Comparison of ENCODE assay signal across 1 cellular context in genomic region chr6:154916857-154917256, GRCh38.
TF ChIP-seq lines count a peak whose summit lies in the region.

No MANE protein-coding gene starts in this region.

TF ChIP-seq in GM12878, 131 proteins besides CTCF, POLR2A, EP300 and RAD21 (continued from another document):
- TF ChIP-seq E4F1 (IDR thresholded peaks at IDR 0.05; ENCODE audit: borderline replicate concordance, partially characterized antibody) (no peak), IKZF2 (IDR thresholded peaks at IDR 0.05) (no peak), NR2C1 (IDR thresholded peaks at IDR 0.05) (no peak), STAT3 (IDR thresholded peaks at IDR 0.05; ENCODE audit: low read depth, low read length) (no peak), POLR2AphosphoS2 (IDR thresholded peaks at IDR 0.05; ENCODE audit: low read depth, low read length) (no peak), ESRRA (IDR thresholded peaks at IDR 0.05; ENCODE audit: low read length) (no peak), FOS (IDR thresholded peaks at IDR 0.05; ENCODE audit: borderline replicate concordance, extremely low read depth, insufficient read length) (no peak), RELA (IDR thresholded peaks at IDR 0.05; ENCODE audit: borderline replicate concordance, partially characterized antibody) (no peak), MTA3 (IDR thresholded peaks at IDR 0.05; ENCODE audit: borderline replicate concordance, low read length) (no peak), KAT2A (conservative IDR thresholded peaks at IDR 0.05; ENCODE audit: control insufficient read depth, low read depth, low read length) (no peak), RELB (IDR thresholded peaks at IDR 0.05; ENCODE audit: low read depth) (no peak), TAF1 (IDR thresholded peaks at IDR 0.05; ENCODE audit: borderline replicate concordance, low read depth, low read length) (no peak), SP1 (IDR thresholded peaks at IDR 0.05; ENCODE audit: low read depth, low read length) (no peak), HSF1 (IDR thresholded peaks at IDR 0.05; ENCODE audit: low read depth, low read length) (no peak)
TF ChIP-seq in GM12878: peak in this region for 0.
